12 cellular contexts compared by ENCODE assay signal in the genomic region with DNA sequence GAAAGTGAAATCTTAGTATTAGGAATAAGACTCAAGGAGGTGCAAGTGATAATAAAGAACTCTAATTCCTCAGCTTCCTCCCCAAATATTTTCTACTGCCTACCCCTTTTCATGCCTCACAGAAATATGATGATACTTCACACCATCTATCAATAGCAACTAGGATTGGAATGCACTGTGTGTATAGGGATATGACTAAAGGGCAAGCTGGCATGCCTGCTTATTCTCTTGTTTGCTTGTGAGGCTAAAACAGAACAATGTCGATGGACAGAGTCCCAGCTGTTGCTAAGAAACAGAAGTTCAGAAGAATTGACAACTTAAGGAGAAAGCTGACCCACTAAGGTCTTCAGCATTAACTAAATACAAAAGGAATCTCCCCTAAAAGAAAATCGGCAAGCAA. TPM values are rescaled to one million over a fixed set of nuclear protein-coding genes. Genes with fewer than 3 reads are reported as not detected.
A peak's percentile ranks its signal among the peaks of the same experiment; 100 is the strongest.
DNase-seq lines count a peak whose midpoint lies in the region; ATAC-seq, FAIRE-seq and TF ChIP-seq lines count a peak whose summit lies in the region.
"Had no signal": no experiment of that assay in that cellular context is flagged by ENCODE, and none has a peak within 500 bp of the region (broad histone marks: within the 10 kb centered on the region; RNA-seq: fewer than 3 reads in every experiment).

No MANE protein-coding gene starts in this region.

- H3K79me2 ChIP-seq in HepG2 (ENCODE audit: insufficient read depth, low read length): no peaks in the 10 kb centered on the region

- intact Hi-C loops in dendritic cell treated with granulocyte-macrophage colony-stimulating factor and Interleukin-4, amounts not matched to agents 40 ng/mL and 50 ng/mL, for 4 days (cut with micrococcal nuclease): loop anchor here (10.0 kb wide), 1 partner anchor 46 kb away; no protein-coding TSS in a partner anchor
- intact Hi-C loops in HepG2 (cut with micrococcal nuclease; ENCODE audit: unreplicated experiment): no loop called here

- H3K4me3 ChIP-seq in HepG2 (replicated peaks in 1 of 3; ENCODE audit: insufficient read depth in 1 of 3, low read depth in 2 of 3, low read length in 3 of 3): no peak overlapping the region

- no peak overlapping the region for H3K4me2 ChIP-seq in HepG2 (ENCODE audit: low read depth, low read length)

- TF ChIP-seq POLR2A in HepG2 (IDR thresholded peaks at IDR 0.05; ENCODE audit: insufficient read depth in 1 of 2, low read depth in 2 of 2, low read length in 2 of 2): no peak

- H3K4me1 Mint-ChIP-seq in dendritic cell treated with granulocyte-macrophage colony-stimulating factor and Interleukin-4, amounts not matched to agents 40 ng/mL and 50 ng/mL, for 4 days (ENCODE audit: low read depth): peaks cover 61% of the 10 kb centered on the region
- H3K4me1 Mint-ChIP-seq in progenitor cell of endocrine pancreas (ENCODE audit: low read depth): peaks cover 9% of the 10 kb centered on the region

- no peaks in the 10 kb centered on the region for H3K9me3 Mint-ChIP-seq in dendritic cell treated with granulocyte-macrophage colony-stimulating factor and Interleukin-4, amounts not matched to agents 40 ng/mL and 50 ng/mL, for 4 days
- no peaks in the 10 kb centered on the region for H3K9me3 Mint-ChIP-seq in progenitor cell of endocrine pancreas (ENCODE audit: low read depth)
- H3K9me3 Mint-ChIP-seq: activated CD4-positive, alpha-beta memory T cell treated with anti-CD3 and anti-CD28 coated beads, Interleukin-2, amount 10 ng/mL, durations not matched to agents 7 days and 5 days had no signal

- FAIRE-seq in HepG2 (lab: Jason Lieb, UNC): no peak

- no peak overlapping the region for H3K9ac ChIP-seq in HepG2 (ENCODE audit: insufficient read depth, low read depth, low read length)

- no peaks in the 10 kb centered on the region for H4K20me1 ChIP-seq in HepG2 (ENCODE audit: insufficient read depth, low read length)

- no peak overlapping the region for H3K4me3 Mint-ChIP-seq in dendritic cell treated with granulocyte-macrophage colony-stimulating factor and Interleukin-4, amounts not matched to agents 40 ng/mL and 50 ng/mL, for 4 days
- no peak overlapping the region for H3K4me3 Mint-ChIP-seq in progenitor cell of endocrine pancreas (ENCODE audit: low read depth)
- H3K4me3 Mint-ChIP-seq: activated CD4-positive, alpha-beta memory T cell treated with anti-CD3 and anti-CD28 coated beads, Interleukin-2, amount 10 ng/mL, durations not matched to agents 7 days and 5 days had no signal

- POLR2A ChIA-PET in HepG2 (lab: Yijun Ruan, JAX): interaction anchor here (2.8 kb wide), 1 partner anchor 9 kb away, joined by 11 read pairs; a partner anchor contains a TSS

- peaks cover 24% of the 10 kb centered on the region for H3K4me1 ChIP-seq in HepG2 (ENCODE audit: insufficient read depth, low read length)

- no peak overlapping the region for H2AFZ ChIP-seq in HepG2 (ENCODE audit: low read length)

- DNase-seq in AG08395 (ENCODE audit: low spot score) (peak; percentile 61), HS-5 (ENCODE audit: low read depth) (peak; percentile 37), HepG2 (ENCODE audit: low spot score) (peak; percentile 67), NK-92 (lab: John Stamatoyannopoulos, UW; ENCODE audit: unreplicated experiment) (no peak), progenitor cell of endocrine pancreas (ENCODE audit: low spot score, unreplicated experiment) (no peak)
- no peak for DNase-seq in NK-92 treated with Interleukin-12 subunit alpha and Interleukin-12 subunit beta, amount 100 ng/mL, for 24 hours (lab: John Stamatoyannopoulos, UW)
- DNase-seq: activated CD4-positive, alpha-beta memory T cell treated with anti-CD3 and anti-CD28 coated beads, Interleukin-2, amount 10 ng/mL, durations not matched to agents 7 days and 5 days; mesendoderm; NCI-H1048; NCI-H69 had no signal

- in situ Hi-C loops in HepG2 (cut with HindIII; ENCODE audit: extremely low pct_ligation_motif_present, low pct_unique_long_range_greater_than_20kb): no loop called here

- TF ChIP-seq RAD21 in HepG2 (CRISPR knock-in tag; IDR thresholded peaks at IDR 0.05): no peak

- no peaks in the 10 kb centered on the region for H3K36me3 Mint-ChIP-seq in dendritic cell treated with granulocyte-macrophage colony-stimulating factor and Interleukin-4, amounts not matched to agents 40 ng/mL and 50 ng/mL, for 4 days (ENCODE audit: low read depth)
- no peaks in the 10 kb centered on the region for H3K36me3 Mint-ChIP-seq in progenitor cell of endocrine pancreas (ENCODE audit: insufficient read depth)

- no peaks in the 10 kb centered on the region for H3K9me3 ChIP-seq in HepG2 (ENCODE audit: low read length)

- H3K27me3 ChIP-seq in HepG2 (ENCODE audit: control insufficient read depth in 1 of 2, insufficient read depth in 2 of 2, low read length in 2 of 2): no peaks in the 10 kb centered on the region

- no TSS peak for BruUV-seq in HepG2 (replicated peaks; lab: Mats Ljungman, UMichigan)

- CTCF ChIA-PET in HepG2 (lab: Yijun Ruan, JAX; ENCODE audit: low intra/inter-chr PET ratio, low total read pairs): no interaction called here

- ATAC-seq in HepG2 (peak; percentile 96), HG03520 (IDR thresholded peaks at IDR 0.05; ENCODE audit: unreplicated experiment) (no peak)

- H3K27ac Mint-ChIP-seq in dendritic cell treated with granulocyte-macrophage colony-stimulating factor and Interleukin-4, amounts not matched to agents 40 ng/mL and 50 ng/mL, for 4 days: peak overlapping the region; percentile 22
- H3K27ac Mint-ChIP-seq in progenitor cell of endocrine pancreas: no peak overlapping the region
- H3K27ac Mint-ChIP-seq: activated CD4-positive, alpha-beta memory T cell treated with anti-CD3 and anti-CD28 coated beads, Interleukin-2, amount 10 ng/mL, durations not matched to agents 7 days and 5 days had no signal

- TF ChIP-seq CTCF in HepG2 (CRISPR knock-in tag; IDR thresholded peaks at IDR 0.05) (no peak), progenitor cell of endocrine pancreas (IDR thresholded peaks at IDR 0.05; ENCODE audit: unreplicated experiment) (no peak)

- H3K27ac ChIP-seq in HepG2 (ENCODE audit: extremely low read length, insufficient read depth, low read length): peak overlapping the region; percentile 35

- 20% methylated on average over 2 of the region's 2 CpGs for WGBS in HepG2 (ENCODE audit: low lambda C conversion rate)

- no peaks in the 10 kb centered on the region for H3K36me3 ChIP-seq in HepG2 (replicated peaks in 1 of 2; ENCODE audit: control insufficient read depth in 1 of 2, insufficient read depth in 2 of 2, low read length in 2 of 2)

- TF ChIP-seq EP300 in HepG2 (IDR thresholded peaks at IDR 0.05; ENCODE audit: low read depth in 2 of 2, low read length in 2 of 2) (no peak), HepG2 (CRISPR knock-in tag; IDR thresholded peaks at IDR 0.05; ENCODE audit: borderline replicate concordance) (no peak)

- no peaks in the 10 kb centered on the region for H3K27me3 Mint-ChIP-seq in dendritic cell treated with granulocyte-macrophage colony-stimulating factor and Interleukin-4, amounts not matched to agents 40 ng/mL and 50 ng/mL, for 4 days
- no peaks in the 10 kb centered on the region for H3K27me3 Mint-ChIP-seq in progenitor cell of endocrine pancreas
- H3K27me3 Mint-ChIP-seq: activated CD4-positive, alpha-beta memory T cell treated with anti-CD3 and anti-CD28 coated beads, Interleukin-2, amount 10 ng/mL, durations not matched to agents 7 days and 5 days had no signal

TF ChIP-seq in HepG2, 621 proteins besides CTCF, POLR2A, EP300 and RAD21 (continues in another document):
- peak; percentile 94; the same call in 1 of the 2 replicates for TF ChIP-seq TBX3 (IDR thresholded peaks at IDR 0.05; ENCODE audit: borderline replicate concordance)
- no peak for TF ChIP-seq RCOR2 (CRISPR knock-in tag; IDR thresholded peaks at IDR 0.05)

RNA-seq across cellular contexts. Expression of a gene that starts 9.7 kb away (rescaled TPM):
- total RNA-seq in HepG2 (2016; rRNA removed; fragmentation: Illumina TruSeq; extraction: Trizol) (55.9 and 79.7 TPM in 2 replicates), progenitor cell of endocrine pancreas (61.0 and 62.7 TPM in 2 replicates)
- 5.5 and 6.9 TPM in 2 replicates for total RNA-seq in HepG2 (2016; cell fraction: cytosol; rRNA removed; fragmentation: Illumina TruSeq; extraction: Trizol; ENCODE audit: low read depth)
- 55.3 and 76.6 TPM in 2 replicates for total RNA-seq in HepG2 (2016; cell fraction: insoluble cytoplasmic fraction; rRNA removed; fragmentation: Illumina TruSeq; extraction: Trizol)
- total RNA-seq in HepG2 (2016; cell fraction: membrane; rRNA removed; fragmentation: Illumina TruSeq; extraction: Trizol): 12.8 and 15.2 TPM in 2 replicates
- total RNA-seq in HepG2 (2016; cell fraction: nucleus; rRNA removed; fragmentation: Illumina TruSeq; extraction: Trizol): 88.7 and 103 TPM in 2 replicates
- 22.8 and 23.0 TPM in 2 replicates for polyA plus RNA-seq in HepG2 (2011; rRNA removed)
- polyA plus RNA-seq in HepG2 (2011; cell fraction: cytosol; rRNA removed): 7.8 and 14.2 TPM in 2 replicates
- 27.7 and 34.1 TPM in 2 replicates for polyA plus RNA-seq in HepG2 (2011; cell fraction: nucleus; rRNA removed)
- 24.4 and 27.4 TPM in 2 replicates for polyA plus RNA-seq in HepG2 (2012)
- polyA plus RNA-seq in HepG2 (2016; cell fraction: cytosol; fragmentation: Illumina TruSeq; extraction: Trizol; ENCODE audit: low read depth): 0.66 and 1.5 TPM in 2 replicates
- 39.8 and 41.3 TPM in 2 replicates for polyA plus RNA-seq in HepG2 (2016; cell fraction: insoluble cytoplasmic fraction; fragmentation: Illumina TruSeq; extraction: Trizol; ENCODE audit: low read depth)
- polyA plus RNA-seq in HepG2 (2016; cell fraction: membrane; fragmentation: Illumina TruSeq; extraction: Trizol; ENCODE audit: low read depth): 2.7 and 3.9 TPM in 2 replicates
- 89.5 and 95.7 TPM in 2 replicates for polyA plus RNA-seq in HepG2 (2016; cell fraction: nucleus; fragmentation: Illumina TruSeq; extraction: Trizol; ENCODE audit: insufficient read depth, low read depth)
- 9.2 and 12.2 TPM in 2 replicates for polyA minus RNA-seq in HepG2 (2011; rRNA and poly(A)+ RNA removed; ENCODE audit: low replicate concordance)
- polyA minus RNA-seq in HepG2 (2011; cell fraction: cytosol; rRNA and poly(A)+ RNA removed): 27.3 and 30.3 TPM in 2 replicates
- polyA minus RNA-seq in HepG2 (2011; cell fraction: nucleus; rRNA and poly(A)+ RNA removed): 155 and 163 TPM in 2 replicates

Comparison
In these comparisons a context has a peak if more than half of its experiments do, and no peak if none do; other contexts are left out.
1. DNase-seq: peak in AG08395 (single experiment), HS-5 (single experiment) and HepG2 (single experiment); none in NK-92 treated with Interleukin-12 subunit alpha and Interleukin-12 subunit beta, amount 100 ng/mL, for 24 hours (single experiment), NK-92 (single experiment) and progenitor cell of endocrine pancreas (single experiment).